In genomic region chr20:21767739-21768223, GRCh38 we compare ENCODE assay signal across 10 cellular contexts.
DNase-seq lines count a peak whose midpoint lies in the region; ATAC-seq and TF ChIP-seq lines count a peak whose summit lies in the region.
"Had no signal": no experiment of that assay in that cellular context is flagged by ENCODE, and none has a peak within 500 bp of the region (broad histone marks: within the 10 kb centered on the region; RNA-seq: fewer than 3 reads in every experiment).

No MANE protein-coding gene starts in this region.

- H3K36me3 ChIP-seq in iPS DF 6.9 (ENCODE audit: control insufficient read depth, insufficient read depth, low read length), result no peaks in the 10 kb centered on the region
- H3K36me3 ChIP-seq in upper lobe of left lung, result no peaks in the 10 kb centered on the region
- H3K36me3 ChIP-seq in SJCRH30, result no peaks in the 10 kb centered on the region
- H3K36me3 ChIP-seq: esophagus squamous epithelium, suprapubic skin had no signal

- H3K4me3 ChIP-seq in iPS DF 6.9 (ENCODE audit: low read length), result no peak overlapping the region
- H3K4me3 ChIP-seq in upper lobe of left lung, result no peak overlapping the region
- no peak overlapping the region for H3K4me3 ChIP-seq in SJCRH30
- H3K4me3 ChIP-seq: esophagus squamous epithelium, suprapubic skin had no signal

- H3K27ac ChIP-seq in iPS DF 6.9 (ENCODE audit: low read length) (no peak overlapping the region), upper lobe of left lung (no peak overlapping the region), SJCRH30 (no peak overlapping the region)
- H3K27ac ChIP-seq: esophagus squamous epithelium, suprapubic skin had no signal

- peak in 3 of 6 experiments; percentile 8 to 31 (median 12) for TF ChIP-seq CTCF in upper lobe of left lung (IDR thresholded peaks at IDR 0.05)

- H3K9me3 ChIP-seq in iPS DF 6.9 (ENCODE audit: control insufficient read depth, insufficient read depth, low read length) (no peaks in the 10 kb centered on the region), upper lobe of left lung (no peaks in the 10 kb centered on the region), SJCRH30 (replicated peaks) (no peaks in the 10 kb centered on the region)
- H3K9me3 ChIP-seq: esophagus squamous epithelium, suprapubic skin had no signal

- DNase-seq in stimulated activated CD4-positive, alpha-beta T cell treated with anti-CD3 and anti-CD28 coated beads, Interleukin-15, amount 100 ng/mL, for 24 hours, result peak; percentile 21
- DNase-seq in stimulated activated CD4-positive, alpha-beta T cell treated with anti-CD3 and anti-CD28 coated beads, Interleukin-4, amount 100 ng/mL, for 4 hours, result no peak
- peak; percentile 49 for DNase-seq in RPMI8226
- DNase-seq in iPS DF 6.9 (ENCODE audit: low read depth, low spot score), result peak; percentile 52
- DNase-seq in upper lobe of left lung, result peak; percentile 22 to 87
- DNase-seq in GOT3 (lab: John Stamatoyannopoulos, UW), result no peak
- no peak for DNase-seq in SJCRH30
- DNase-seq: esophagus squamous epithelium had no signal

- WGBS in iPS DF 6.9 (ENCODE audit: insufficient coverage, insufficient read length), result no CpG with 5 or more reads among the region's 22 CpGs
- 4 to 10% methylated on average over 16 to 22 of the region's 22 CpGs for WGBS in upper lobe of left lung, 2 donors

- no peak for TF ChIP-seq POLR2A in upper lobe of left lung (IDR thresholded peaks at IDR 0.05)

- TF ChIP-seq EP300 in upper lobe of left lung (IDR thresholded peaks at IDR 0.05), result no peak

- H3K4me1 ChIP-seq in iPS DF 6.9 (ENCODE audit: control insufficient read depth, insufficient read depth, low read length), result no peaks in the 10 kb centered on the region
- no peaks in the 10 kb centered on the region for H3K4me1 ChIP-seq in upper lobe of left lung
- no peaks in the 10 kb centered on the region for H3K4me1 ChIP-seq in SJCRH30
- H3K4me1 ChIP-seq: suprapubic skin had no signal

- H3K27me3 ChIP-seq in iPS DF 6.9 (ENCODE audit: control insufficient read depth, insufficient read depth, low read length) (no peaks in the 10 kb centered on the region), upper lobe of left lung (no peaks in the 10 kb centered on the region), SJCRH30 (no peaks in the 10 kb centered on the region)

- peak in 1 of 2 donors; percentile 61 for ATAC-seq in upper lobe of left lung (ENCODE audit: low FRiP score in 2 of 2)
- no peak for ATAC-seq in GM21528 (IDR thresholded peaks at IDR 0.05; ENCODE audit: low FRiP score, unreplicated experiment)

Comparison
In these comparisons a context has a peak if more than half of its experiments do, and no peak if none do; other contexts are left out.
1. DNase-seq: peak in stimulated activated CD4-positive, alpha-beta T cell treated with anti-CD3 and anti-CD28 coated beads, Interleukin-15, amount 100 ng/mL, for 24 hours (single experiment), RPMI8226 (single experiment), iPS DF 6.9 (single experiment) and upper lobe of left lung (2 of 2); none in stimulated activated CD4-positive, alpha-beta T cell treated with anti-CD3 and anti-CD28 coated beads, Interleukin-4, amount 100 ng/mL, for 4 hours (0 of 2), GOT3 (single experiment) and SJCRH30 (0 of 2).